In genomic region chr6:110512549-110512948, GRCh38 we compare ENCODE assay signal across 12 cellular contexts. TPM values are rescaled to one million over a fixed set of nuclear protein-coding genes. Genes with fewer than 3 reads are reported as not detected.
"Had no signal": no experiment of that assay in that cellular context is flagged by ENCODE, and none has a peak within 500 bp of the region (broad histone marks: within the 10 kb centered on the region; RNA-seq: fewer than 3 reads in every experiment).

No MANE protein-coding gene starts in this region.

RNA-seq across cellular contexts. Expression of gene SLC22A16, which starts 36.1 kb away (rescaled TPM):
- total RNA-seq: dermis blood vessel endothelial cell, endothelial cell of umbilical vein, epithelial cell of proximal tubule, gastrocnemius medialis, glomerular endothelial cell, left ventricle myocardium superior, lung microvascular endothelial cell, mononuclear cell, mucosa of gallbladder had no signal
- polyA plus RNA-seq: endothelial cell of umbilical vein; esophagus; keratinocyte; naive thymus-derived CD4-positive, alpha-beta T cell had no signal
